ENCODE assay signal across 28 cellular contexts in the genomic region with DNA sequence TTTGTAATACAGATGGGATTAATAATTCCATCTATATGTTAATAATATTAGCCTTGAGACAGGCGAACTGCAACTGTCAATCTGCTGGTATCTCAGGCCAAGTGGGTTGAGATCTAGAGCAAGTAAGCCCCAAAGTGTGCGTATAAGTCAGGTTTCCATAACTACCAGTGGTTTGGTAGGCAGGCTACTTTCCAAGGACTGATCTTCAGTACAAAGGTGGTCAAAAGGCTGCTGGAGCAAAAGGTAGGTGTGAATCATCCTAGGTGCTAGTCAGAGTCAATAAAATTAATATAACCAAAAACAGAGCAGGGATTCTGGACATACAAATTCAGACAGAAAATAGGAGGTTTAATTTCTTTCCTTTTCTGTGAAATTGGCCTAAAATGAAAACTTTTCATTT.
"Had no signal": no experiment of that assay in that cellular context is flagged by ENCODE, and none has a peak within 500 bp of the region (broad histone marks: within the 10 kb centered on the region; RNA-seq: fewer than 3 reads in every experiment).

No MANE protein-coding gene starts in this region.

- H3K4me1 ChIP-seq: colonic mucosa, left lung, psoas muscle, right lobe of liver, suprapubic skin, transverse colon had no signal

- H3K27me3 Mint-ChIP-seq: activated CD4-positive, alpha-beta memory T cell treated with anti-CD3 and anti-CD28 coated beads for 36 hours; activated CD4-positive, alpha-beta T cell treated with anti-CD3 and anti-CD28 coated beads for 36 hours; activated naive CD8-positive, alpha-beta T cell; stimulated activated naive CD8-positive, alpha-beta T cell treated with anti-CD3 and anti-CD28 coated beads, Interleukin-15, amount 100 ng/mL, for 72 hours had no signal

- DNase-seq: activated CD4-positive, alpha-beta memory T cell treated with anti-CD3 and anti-CD28 coated beads for 36 hours; activated CD4-positive, alpha-beta T cell treated with anti-CD3 and anti-CD28 coated beads for 36 hours; activated gamma-delta T cell treated with Interleukin-2 at 50 U/mL for 16 hours; activated T-cell treated with anti-CD3 and anti-CD28 coated beads for 4 hours; amniotic stem cell; central memory CD4-positive, alpha-beta T cell; colonic mucosa; endodermal cell; foreskin melanocyte; glutamatergic neuron; hippocampal formation; islet precursor cell; left lung; mucosa of descending colon; naive thymus-derived CD4-positive, alpha-beta T cell; ovary; psoas muscle; right lobe of liver; small intestine; stimulated activated CD4-positive, alpha-beta T cell treated with anti-CD3 and anti-CD28 coated beads, Interleukin-15, amount 100 ng/mL, for 24 hours; stimulated activated CD4-positive, alpha-beta T cell treated with anti-CD3 and anti-CD28 coated beads, Interleukin-2, amount 100 ng/mL, for 48 hours; stimulated activated naive CD8-positive, alpha-beta T cell treated with anti-CD3 and anti-CD28 coated beads, Interleukin-15, amount 100 ng/mL, for 72 hours; transverse colon had no signal

- H3K27me3 ChIP-seq: colonic mucosa, left lung, neural progenitor cell, ovary, right lobe of liver, suprapubic skin, transverse colon had no signal

- H3K36me3 Mint-ChIP-seq: activated CD4-positive, alpha-beta memory T cell treated with anti-CD3 and anti-CD28 coated beads for 36 hours; activated naive CD8-positive, alpha-beta T cell; neural progenitor cell had no signal

- H3K9me3 Mint-ChIP-seq: activated T-helper 1 cell treated with anti-CD3 and anti-CD28 coated beads, Interleukin-12 subunit alpha, Interleukin-12 subunit beta, Interleukin-2, Interleukin-4 antibody, amounts not matched to agents 30 ng/mL and 10 ng/mL and 1 ng/mL, durations not matched to agents 14 hours and 24 hours and 36 hours; endodermal cell had no signal

- H3K4me1 Mint-ChIP-seq: activated CD4-positive, alpha-beta T cell treated with anti-CD3 and anti-CD28 coated beads for 36 hours; naive thymus-derived CD4-positive, alpha-beta T cell; stimulated activated naive CD8-positive, alpha-beta T cell treated with anti-CD3 and anti-CD28 coated beads, Interleukin-15, amount 100 ng/mL, for 72 hours had no signal

- H3K36me3 ChIP-seq: colonic mucosa, left lung, neural progenitor cell, ovary, right lobe of liver, suprapubic skin, transverse colon had no signal

- H3K27ac Mint-ChIP-seq: activated CD4-positive, alpha-beta memory T cell treated with anti-CD3 and anti-CD28 coated beads for 36 hours; activated CD4-positive, alpha-beta T cell treated with anti-CD3 and anti-CD28 coated beads for 36 hours; activated naive CD8-positive, alpha-beta T cell; activated T-helper 1 cell treated with anti-CD3 and anti-CD28 coated beads, Interleukin-12 subunit alpha, Interleukin-12 subunit beta, Interleukin-2, Interleukin-4 antibody, amounts not matched to agents 30 ng/mL and 10 ng/mL and 1 ng/mL, durations not matched to agents 14 hours and 24 hours and 36 hours; endodermal cell; naive thymus-derived CD4-positive, alpha-beta T cell; neural progenitor cell; stimulated activated naive CD8-positive, alpha-beta T cell treated with anti-CD3 and anti-CD28 coated beads, Interleukin-15, amount 100 ng/mL, for 72 hours; WTC11 had no signal

- FAIRE-seq: small intestine had no signal

- H2AFZ ChIP-seq: neural progenitor cell had no signal

- H3K9ac ChIP-seq: neural progenitor cell had no signal

- H3K4me3 Mint-ChIP-seq: activated CD4-positive, alpha-beta memory T cell treated with anti-CD3 and anti-CD28 coated beads for 36 hours; activated CD4-positive, alpha-beta T cell treated with anti-CD3 and anti-CD28 coated beads for 36 hours; activated naive CD8-positive, alpha-beta T cell; activated T-helper 1 cell treated with anti-CD3 and anti-CD28 coated beads, Interleukin-12 subunit alpha, Interleukin-12 subunit beta, Interleukin-2, Interleukin-4 antibody, amounts not matched to agents 30 ng/mL and 10 ng/mL and 1 ng/mL, durations not matched to agents 14 hours and 24 hours and 36 hours; endodermal cell; naive thymus-derived CD4-positive, alpha-beta T cell; neural progenitor cell; stimulated activated naive CD8-positive, alpha-beta T cell treated with anti-CD3 and anti-CD28 coated beads, Interleukin-15, amount 100 ng/mL, for 72 hours; WTC11 had no signal

- H3K4me2 ChIP-seq: neural progenitor cell had no signal

- H3K4me3 ChIP-seq: colonic mucosa, left lung, mucosa of descending colon, neural progenitor cell, ovary, psoas muscle, right lobe of liver, suprapubic skin, transverse colon had no signal

- H3K27ac ChIP-seq: colonic mucosa, left lung, neural progenitor cell, ovary, psoas muscle, right lobe of liver, suprapubic skin, transverse colon had no signal

- H3K9me3 ChIP-seq: colonic mucosa, mucosa of descending colon, ovary, psoas muscle, right lobe of liver, suprapubic skin, transverse colon had no signal

- ATAC-seq: activated CD4-positive, alpha-beta T cell treated with anti-CD3 and anti-CD28 coated beads for 36 hours; left lung; mucosa of descending colon; naive thymus-derived CD4-positive, alpha-beta T cell; psoas muscle; right lobe of liver; stimulated activated naive CD8-positive, alpha-beta T cell treated with anti-CD3 and anti-CD28 coated beads, Interleukin-15, amount 100 ng/mL, for 72 hours; WTC11 had no signal
